ENCODE assay signal across 8 cellular contexts in the genomic region with DNA sequence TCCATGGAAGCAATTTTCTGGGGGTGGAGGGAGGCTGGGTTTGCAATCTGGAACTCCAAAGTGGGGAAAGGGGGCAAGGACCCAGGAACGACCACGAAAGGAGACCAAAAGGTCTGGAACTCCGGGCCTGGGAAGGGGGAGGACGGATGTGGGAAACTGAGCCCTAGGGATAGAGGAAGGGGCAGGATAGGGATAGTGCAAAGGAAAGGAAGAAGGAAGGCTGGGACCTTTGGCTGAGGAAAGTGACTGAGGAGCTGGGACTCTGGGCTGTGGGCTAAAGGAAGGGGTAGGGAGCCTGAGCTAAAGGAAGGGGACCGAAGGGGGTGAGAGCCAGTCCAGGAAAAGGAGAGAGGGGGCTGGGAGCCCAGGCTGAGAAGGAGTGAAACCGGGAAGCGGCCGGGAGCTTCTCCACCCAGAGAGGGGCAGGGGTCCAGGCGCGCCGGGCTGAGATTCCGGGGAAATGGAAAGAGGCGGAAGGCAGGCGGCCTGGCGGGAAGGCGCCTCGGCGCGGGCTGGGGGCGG. TPM values are rescaled to one million over a fixed set of nuclear protein-coding genes. Genes with fewer than 3 reads are reported as not detected.
DNase-seq lines count a peak whose midpoint lies in the region; ATAC-seq and TF ChIP-seq lines count a peak whose summit lies in the region.

No MANE protein-coding gene starts in this region.

- peak overlapping the region; percentile 81 for H3K4me3 Mint-ChIP-seq in CD8-positive, alpha-beta T cell
- H3K4me3 Mint-ChIP-seq in dendritic cell treated with granulocyte-macrophage colony-stimulating factor and Interleukin-4, amounts not matched to agents 40 ng/mL and 50 ng/mL, for 4 days = peak overlapping the region; percentile 91
- H3K4me3 Mint-ChIP-seq in natural killer cell = peak overlapping the region; percentile 95

- POLR2A ChIA-PET in CD8-positive, alpha-beta T cell (lab: Charles Lee) = interaction anchor here (0.7 to 6.0 kb wide), 12 partner anchors 12 to 539 kb away, joined by 3 to 112 read pairs (median 4); partner anchors contain the start of gene WDTC1

- H3K27me3 Mint-ChIP-seq in CD8-positive, alpha-beta T cell (ENCODE audit: low read depth) = no peaks in the 10 kb centered on the region
- no peaks in the 10 kb centered on the region for H3K27me3 Mint-ChIP-seq in dendritic cell treated with granulocyte-macrophage colony-stimulating factor and Interleukin-4, amounts not matched to agents 40 ng/mL and 50 ng/mL, for 4 days
- no peaks in the 10 kb centered on the region for H3K27me3 Mint-ChIP-seq in natural killer cell (ENCODE audit: low read depth in 2 of 2)

- H3K4me3 ChIP-seq in CD8-positive, alpha-beta T cell (ENCODE audit: low read depth, low read length) = peak overlapping the region; percentile 83
- peak overlapping the region; percentile 77 for H3K4me3 ChIP-seq in Jurkat, Clone E6-1 (ENCODE audit: low read length)

- H3K27me3 ChIP-seq in CD8-positive, alpha-beta T cell (ENCODE audit: insufficient read depth, low read length) = no peaks in the 10 kb centered on the region

- H3K27ac ChIP-seq in CD8-positive, alpha-beta T cell (ENCODE audit: low read depth, low read length) = peak overlapping the region; percentile 100

- no peak for ATAC-seq in CD8-positive, alpha-beta T cell
- ATAC-seq in natural killer cell = no peak
- ATAC-seq in GM18502 (IDR thresholded peaks at IDR 0.05; ENCODE audit: poor library complexity, unreplicated experiment) = no peak

- intact Hi-C loops in CD8-positive, alpha-beta T cell (cut with DNase I, micrococcal nuclease) = loop anchor here (2.0 to 10.0 kb wide), 2 partner anchors 230 to 570 kb away; partner anchors contain the start of genes FAM76A (in 1 of the 2) and NUDC (in 1 of the 2)
- intact Hi-C loops in dendritic cell treated with granulocyte-macrophage colony-stimulating factor and Interleukin-4, amounts not matched to agents 40 ng/mL and 50 ng/mL, for 4 days (cut with micrococcal nuclease) = loop anchor here (5.0 kb wide), 1 partner anchor 37 kb away; no protein-coding TSS in a partner anchor
- intact Hi-C loops in natural killer cell (cut with micrococcal nuclease) = loop anchor here (2.0 to 10.0 kb wide), 3 partner anchors 42 to 1580 kb away; partner anchors contain the start of genes WDTC1 and YTHDF2

- no peaks in the 10 kb centered on the region for H3K9me3 ChIP-seq in CD8-positive, alpha-beta T cell (ENCODE audit: low read length)

- CTCF ChIA-PET in CD8-positive, alpha-beta T cell (lab: Charles Lee) = interaction anchor here (0.6 to 2.9 kb wide), 11 partner anchors 9 to 1587 kb away, joined by 3 to 30 read pairs (median 6); no protein-coding TSS in a partner anchor

- H3K9me3 Mint-ChIP-seq in CD8-positive, alpha-beta T cell = no peaks in the 10 kb centered on the region
- no peaks in the 10 kb centered on the region for H3K9me3 Mint-ChIP-seq in dendritic cell treated with granulocyte-macrophage colony-stimulating factor and Interleukin-4, amounts not matched to agents 40 ng/mL and 50 ng/mL, for 4 days
- H3K9me3 Mint-ChIP-seq in natural killer cell = no peaks in the 10 kb centered on the region

- H3K4me1 ChIP-seq in CD8-positive, alpha-beta T cell (ENCODE audit: insufficient read depth, low read length) = peaks cover 47% of the 10 kb centered on the region

- H3K4me1 Mint-ChIP-seq in CD8-positive, alpha-beta T cell (ENCODE audit: low read depth) = peaks cover 52% of the 10 kb centered on the region
- H3K4me1 Mint-ChIP-seq in dendritic cell treated with granulocyte-macrophage colony-stimulating factor and Interleukin-4, amounts not matched to agents 40 ng/mL and 50 ng/mL, for 4 days (ENCODE audit: low read depth) = peaks cover 49% of the 10 kb centered on the region
- H3K4me1 Mint-ChIP-seq in natural killer cell = peaks cover 45 to 54% of the 10 kb centered on the region in 2 donors

- peaks cover 3% of the 10 kb centered on the region for H3K36me3 Mint-ChIP-seq in CD8-positive, alpha-beta T cell
- H3K36me3 Mint-ChIP-seq in dendritic cell treated with granulocyte-macrophage colony-stimulating factor and Interleukin-4, amounts not matched to agents 40 ng/mL and 50 ng/mL, for 4 days (ENCODE audit: low read depth) = peaks cover 14% of the 10 kb centered on the region
- no peaks in the 10 kb centered on the region for H3K36me3 Mint-ChIP-seq in natural killer cell

- H3K27ac Mint-ChIP-seq in CD8-positive, alpha-beta T cell = peak overlapping the region; percentile 88
- H3K27ac Mint-ChIP-seq in dendritic cell treated with granulocyte-macrophage colony-stimulating factor and Interleukin-4, amounts not matched to agents 40 ng/mL and 50 ng/mL, for 4 days = peak overlapping the region; percentile 90
- peak overlapping the region; percentile 96 to 98 for H3K27ac Mint-ChIP-seq in natural killer cell

- no peak for DNase-seq in CD8-positive, alpha-beta T cell
- no peak for DNase-seq in Jurkat, Clone E6-1 (ENCODE audit: low read depth, low spot score)
- DNase-seq in natural killer cell (no peak), NCI-H774 (lab: John Stamatoyannopoulos, UW) (no peak), DMS153 treated with DMSO at 0.1 percent for 48 hours (lab: John Stamatoyannopoulos, UW; ENCODE audit: unreplicated experiment) (no peak), HK-2 (ENCODE audit: unreplicated experiment) (no peak)

- no peaks in the 10 kb centered on the region for H3K36me3 ChIP-seq in CD8-positive, alpha-beta T cell (ENCODE audit: insufficient read depth, low read length)

- TF ChIP-seq CTCF in CD8-positive, alpha-beta T cell (IDR thresholded peaks at IDR 0.05) = no peak
- no peak for TF ChIP-seq CTCF in natural killer cell (IDR thresholded peaks at IDR 0.05)

RNA-seq across cellular contexts. Expression of gene SLC9A1, which starts 0.4 kb away (rescaled TPM):
- 10 to 100 TPM; 17.9 to 18.3 TPM for total RNA-seq in CD8-positive, alpha-beta T cell
- 16.6 TPM for polyA plus RNA-seq in Jurkat, Clone E6-1 (2012; ENCODE audit: insufficient read depth, insufficient read length)
- 10 to 100 TPM; 26.5 to 37.4 (median 29.4) TPM for total RNA-seq in natural killer cell
